ENCODE assay signal across 26 cellular contexts in the genomic region with DNA sequence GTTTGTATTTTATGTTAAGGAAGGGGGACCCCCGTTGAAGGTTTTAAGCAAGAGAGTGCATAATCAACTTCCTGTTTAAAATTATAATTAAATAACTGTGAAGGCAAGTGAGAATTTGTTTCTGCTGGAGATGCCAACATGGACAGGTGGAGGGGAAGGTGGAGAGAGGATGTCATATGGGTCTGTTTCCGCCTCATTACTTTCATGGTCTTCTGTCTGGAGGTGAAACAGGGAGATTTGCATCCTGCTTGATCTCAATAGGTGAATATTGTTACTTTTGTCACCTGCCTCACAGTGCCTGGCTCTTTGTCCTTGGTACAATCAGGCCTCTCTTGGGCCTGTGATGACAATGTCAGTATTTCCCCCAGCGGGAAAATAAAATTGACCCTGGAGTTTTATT.
"Had no signal": no experiment of that assay in that cellular context is flagged by ENCODE, and none has a peak within 500 bp of the region (broad histone marks: within the 10 kb centered on the region; RNA-seq: fewer than 3 reads in every experiment).

No MANE protein-coding gene starts in this region.

- H3K4me3 Mint-ChIP-seq: activated naive CD8-positive, alpha-beta T cell; activated T-cell treated with anti-CD3 and anti-CD28 coated beads, Interleukin-2, amount 50 U/mL, for 72 hours; brain; nephron progenitor cell; stimulated activated effector memory CD8-positive, alpha-beta T cell treated with anti-CD3 and anti-CD28 coated beads, Interleukin-12 subunit alpha, Interleukin-12 subunit beta, amount 100 ng/mL, for 72 hours; stimulated activated naive CD8-positive, alpha-beta T cell treated with anti-CD3 and anti-CD28 coated beads, Interleukin-15, Interleukin-2, amounts not matched to agents 100 ng/mL and 50 ng/mL, for 24 hours; T-helper 2 cell treated with Interferon-gamma antibody and Interleukin-4, amounts not matched to agents 5 μg/mL and 100 μg/mL, for 36 hours had no signal

- DNase-seq: activated CD4-positive, alpha-beta T cell treated with anti-CD3 and anti-CD28 coated beads for 4 hours; activated CD4-positive, alpha-beta T cell treated with anti-CD3 and anti-CD28 coated beads, Interleukin-2, amount 50 U/mL, for 4 hours; activated naive CD4-positive, alpha-beta T cell; activated T-cell treated with anti-CD3 and anti-CD28 coated beads for 4 hours; activated T-cell treated with anti-CD3 and anti-CD28 coated beads, Interleukin-2, amount 50 U/mL, for 72 hours; cortex of kidney; islet precursor cell; left ventricle myocardium superior; naive B cell; nephron progenitor cell; ovary; sigmoid colon; small intestine; stimulated activated CD4-positive, alpha-beta T cell treated with anti-CD3 and anti-CD28 coated beads, Interleukin-4, amount 100 ng/mL, for 24 hours; upper lobe of left lung had no signal

- H3K9me3 Mint-ChIP-seq: activated T-cell treated with anti-CD3 and anti-CD28 coated beads, Interleukin-2, amount 50 U/mL, for 72 hours; nephron progenitor cell; stimulated activated effector memory CD8-positive, alpha-beta T cell treated with anti-CD3 and anti-CD28 coated beads, Interleukin-12 subunit alpha, Interleukin-12 subunit beta, amount 100 ng/mL, for 72 hours; stimulated activated naive CD8-positive, alpha-beta T cell treated with anti-CD3 and anti-CD28 coated beads, Interleukin-15, Interleukin-2, amounts not matched to agents 100 ng/mL and 50 ng/mL, for 24 hours; T-helper 2 cell treated with Interferon-gamma antibody and Interleukin-4, amounts not matched to agents 5 μg/mL and 100 μg/mL, for 36 hours had no signal

- H3K36me3 ChIP-seq: ascending aorta, cardiac muscle cell, gastroesophageal sphincter, ovary, sigmoid colon, thoracic aorta, upper lobe of left lung, vagina had no signal

- H3K4me1 Mint-ChIP-seq: naive B cell; stimulated activated effector memory CD8-positive, alpha-beta T cell treated with anti-CD3 and anti-CD28 coated beads, Interleukin-12 subunit alpha, Interleukin-12 subunit beta, amount 100 ng/mL, for 72 hours had no signal

- H3K9me3 ChIP-seq: ascending aorta, ovary, sigmoid colon, thoracic aorta, upper lobe of left lung, vagina had no signal

- H3K4me1 ChIP-seq: ascending aorta, gastroesophageal sphincter, sigmoid colon, upper lobe of left lung, vagina had no signal

- H3K79me2 ChIP-seq: hepatocyte had no signal

- H3K36me3 Mint-ChIP-seq: brain; naive B cell; stimulated activated effector memory CD8-positive, alpha-beta T cell treated with anti-CD3 and anti-CD28 coated beads, Interleukin-12 subunit alpha, Interleukin-12 subunit beta, amount 100 ng/mL, for 72 hours had no signal

- H2AFZ ChIP-seq: hepatocyte had no signal

- H3K27me3 ChIP-seq: ascending aorta, cardiac muscle cell, gastroesophageal sphincter, hepatocyte, ovary, sigmoid colon, upper lobe of left lung, vagina had no signal

- H3K4me3 ChIP-seq: ascending aorta, cardiac muscle cell, gastroesophageal sphincter, hepatocyte, ovary, sigmoid colon, thoracic aorta, upper lobe of left lung, vagina had no signal

- ATAC-seq: activated T-cell treated with anti-CD3 and anti-CD28 coated beads, Interleukin-2, amount 50 U/mL, for 72 hours; gastroesophageal sphincter; left ventricle myocardium superior; stimulated activated effector memory CD8-positive, alpha-beta T cell treated with anti-CD3 and anti-CD28 coated beads, Interleukin-12 subunit alpha, Interleukin-12 subunit beta, amount 100 ng/mL, for 72 hours had no signal

- H3K27ac Mint-ChIP-seq: activated naive CD8-positive, alpha-beta T cell; activated T-cell treated with anti-CD3 and anti-CD28 coated beads, Interleukin-2, amount 50 U/mL, for 72 hours; brain; stimulated activated effector memory CD8-positive, alpha-beta T cell treated with anti-CD3 and anti-CD28 coated beads, Interleukin-12 subunit alpha, Interleukin-12 subunit beta, amount 100 ng/mL, for 72 hours; stimulated activated naive CD8-positive, alpha-beta T cell treated with anti-CD3 and anti-CD28 coated beads, Interleukin-15, Interleukin-2, amounts not matched to agents 100 ng/mL and 50 ng/mL, for 24 hours; T-helper 2 cell treated with Interferon-gamma antibody and Interleukin-4, amounts not matched to agents 5 μg/mL and 100 μg/mL, for 36 hours had no signal

- H3K27ac ChIP-seq: ascending aorta, cardiac muscle cell, gastroesophageal sphincter, hepatocyte, ovary, sigmoid colon, thoracic aorta, upper lobe of left lung, vagina had no signal

- H3K27me3 Mint-ChIP-seq: stimulated activated naive CD8-positive, alpha-beta T cell treated with anti-CD3 and anti-CD28 coated beads, Interleukin-15, Interleukin-2, amounts not matched to agents 100 ng/mL and 50 ng/mL, for 24 hours had no signal

- H3K4me2 ChIP-seq: hepatocyte had no signal
